ENCODE assay signal across 1 cellular context in genomic region chrX:41377624-41378023, GRCh38.
TF ChIP-seq lines count a peak whose summit lies in the region.

No MANE protein-coding gene starts in this region.

TF ChIP-seq in H1, 55 proteins besides CTCF, POLR2A, EP300 and RAD21 (continued from another document):
- TF ChIP-seq KDM4A (IDR thresholded peaks at IDR 0.05; ENCODE audit: low read depth, low read length, severe bottlenecking) (no peak), CTBP2 (IDR thresholded peaks at IDR 0.05; ENCODE audit: borderline replicate concordance, insufficient read depth, insufficient read length, low read length) (no peak), TAF7 (optimal IDR thresholded peaks at IDR 0.05; ENCODE audit: borderline replicate concordance, low read depth, low read length) (no peak)
